In genomic region chr12:114004402-114004801, GRCh38 we compare ENCODE assay signal across 37 cellular contexts. TPM values are rescaled to one million over a fixed set of nuclear protein-coding genes. Genes with fewer than 3 reads are reported as not detected.
DNase-seq lines count a peak whose midpoint lies in the region; ATAC-seq, FAIRE-seq and TF ChIP-seq lines count a peak whose summit lies in the region.
"Had no signal": no experiment of that assay in that cellular context is flagged by ENCODE, and none has a peak within 500 bp of the region (broad histone marks: within the 10 kb centered on the region; RNA-seq: fewer than 3 reads in every experiment).

No MANE protein-coding gene starts in this region.

- H3K79me1 ChIP-seq in mesenchymal stem cell (replicated peaks; ENCODE audit: low read length, poor library complexity, severe bottlenecking) = no peaks in the 10 kb centered on the region

- H3K9ac ChIP-seq in HCT116 (ENCODE audit: low read length) (no peak overlapping the region), mesenchymal stem cell (ENCODE audit: low read length) (no peak overlapping the region)
- H3K9ac ChIP-seq: BLaER1; BLaER1 treated with 17β-estradiol and CSF1 and Interleukin-3, amounts not matched to agents 10 nM and 100 nM had no signal

- no peak overlapping the region for H4K91ac ChIP-seq in mesenchymal stem cell (ENCODE audit: low read length)

- no peak for TF ChIP-seq CTCF in HCT116 (IDR thresholded peaks at IDR 0.05 in 2 of 3, conservative IDR thresholded peaks at IDR 0.05 in 1 of 3; ENCODE audit: borderline replicate concordance in 1 of 3, insufficient read depth in 1 of 3, low read depth in 2 of 3, low read length in 2 of 3)
- TF ChIP-seq CTCF in bronchial epithelial cell (IDR thresholded peaks at IDR 0.05; ENCODE audit: insufficient read depth, low read length, severe bottlenecking) = no peak
- no peak for TF ChIP-seq CTCF in gastrocnemius medialis (IDR thresholded peaks at IDR 0.05 in 4 of 5, conservative IDR thresholded peaks at IDR 0.05 in 1 of 5)

- H3K4me1 ChIP-seq in HCT116 (ENCODE audit: control insufficient read depth in 1 of 2, insufficient read depth in 2 of 2, low read length in 2 of 2) (no peaks in the 10 kb centered on the region), mesenchymal stem cell (ENCODE audit: control insufficient read depth, insufficient read depth, low read depth, low read length) (no peaks in the 10 kb centered on the region), gastrocnemius medialis (no peaks in the 10 kb centered on the region)
- H3K4me1 ChIP-seq: A549, BE2C, Caco-2 had no signal

- H2BK12ac ChIP-seq in mesenchymal stem cell (ENCODE audit: low read length in 2 of 2) = no peak overlapping the region

- H3K4me2 ChIP-seq in HCT116 (ENCODE audit: low read length) (no peak overlapping the region), mesenchymal stem cell (ENCODE audit: low read length, poor library complexity, severe bottlenecking) (no peak overlapping the region)
- H3K4me2 ChIP-seq: A549, BLaER1 had no signal

- no peaks in the 10 kb centered on the region for H4K20me1 ChIP-seq in HCT116 (ENCODE audit: insufficient read depth)
- H4K20me1 ChIP-seq: BLaER1; BLaER1 treated with 17β-estradiol and CSF1 and Interleukin-3, amounts not matched to agents 10 nM and 100 nM had no signal

- no peak overlapping the region for H2AK5ac ChIP-seq in mesenchymal stem cell (ENCODE audit: low read length, severe bottlenecking)

- H3K9me3 Mint-ChIP-seq in stimulated activated memory B cell treated with anti-CD40 and anti-IgM and Interleukin-4, amounts not matched to agents 10 μg/mL and 1 μg/mL and 100 μg/mL, for 72 hours = no peaks in the 10 kb centered on the region
- no peaks in the 10 kb centered on the region for H3K9me3 Mint-ChIP-seq in effector memory CD8-positive, alpha-beta T cell
- H3K9me3 Mint-ChIP-seq: CD14-positive monocyte; CD4-positive, alpha-beta memory T cell; CD4-positive, alpha-beta T cell; CD8-positive, alpha-beta memory T cell; CD8-positive, alpha-beta T cell had no signal

- no peak overlapping the region for H3K18ac ChIP-seq in mesenchymal stem cell (ENCODE audit: low read depth in 1 of 2, low read length in 2 of 2)

- H3K9me2 ChIP-seq in HCT116 (ENCODE audit: insufficient read depth) = no peaks in the 10 kb centered on the region

- 74% methylated on average over 3 of the region's 3 CpGs for WGBS in mesenchymal stem cell

- no peak overlapping the region for H2AFZ ChIP-seq in HCT116 (ENCODE audit: low read depth, low read length, poor library complexity, severe bottlenecking)
- no peak overlapping the region for H2AFZ ChIP-seq in mesenchymal stem cell (ENCODE audit: low read depth, low read length)

- DNase-seq in HCT116 (ENCODE audit: low read depth, low spot score) = no peak
- no peak for DNase-seq in bronchial epithelial cell (ENCODE audit: low read depth)
- DNase-seq in posterior vena cava (ENCODE audit: low spot score) = peak; percentile 20
- DNase-seq in mesenchymal stem cell = no peak
- DNase-seq in gastrocnemius medialis = no peak
- no peak for DNase-seq in effector memory CD8-positive, alpha-beta T cell
- DNase-seq: 8988T; ACHN; AML-193; BE2C; C1 segment of cervical spinal cord; Caco-2; Calu3; CD4-positive, alpha-beta memory T cell; CD4-positive, alpha-beta T cell; CD4-positive, CD25-positive, alpha-beta regulatory T cell; CD8-positive, alpha-beta memory T cell; CD8-positive, alpha-beta T cell; COR-L47; DMS 273 treated with DMSO at 0.1 percent for 48 hours; DMS153; DMS53; DMS79; DMS79 treated with DMSO at 0.1 percent for 48 hours; DND-41; EL had no signal

- H3K4me3 ChIP-seq in HCT116 (replicated peaks in 1 of 2; ENCODE audit: low read depth in 1 of 2, low read length in 2 of 2) (no peak overlapping the region), bronchial epithelial cell (ENCODE audit: low read depth, low read length) (no peak overlapping the region), mesenchymal stem cell (ENCODE audit: insufficient read depth in 1 of 2, low read depth in 1 of 2, low read length in 2 of 2) (no peak overlapping the region), gastrocnemius medialis (no peak overlapping the region)
- H3K4me3 ChIP-seq: A549; BLaER1; BLaER1 treated with 17β-estradiol and CSF1 and Interleukin-3, amounts not matched to agents 10 nM and 100 nM had no signal

- no peaks in the 10 kb centered on the region for H3K9me3 ChIP-seq in HCT116 (ENCODE audit: control insufficient read depth in 1 of 2, insufficient read depth in 1 of 2, low read depth in 1 of 2, low read length in 2 of 2)
- no peaks in the 10 kb centered on the region for H3K9me3 ChIP-seq in mesenchymal stem cell (ENCODE audit: control insufficient read depth, low read length)
- no peaks in the 10 kb centered on the region for H3K9me3 ChIP-seq in gastrocnemius medialis
- H3K9me3 ChIP-seq: A549; BE2C; BLaER1; BLaER1 treated with 17β-estradiol and CSF1 and Interleukin-3, amounts not matched to agents 10 nM and 100 nM; Caco-2 had no signal

- RAD21 ChIA-PET in HCT116 (lab: Charles Lee; ENCODE audit: low non-redundant PET in 1 of 2, low total read pairs in 2 of 2, uncharacterized antibody in 2 of 2, unreplicated experiment in 2 of 2) = no interaction called here

- no peaks in the 10 kb centered on the region for H3K4me1 Mint-ChIP-seq in stimulated activated memory B cell treated with anti-CD40 and anti-IgM and Interleukin-4, amounts not matched to agents 10 μg/mL and 1 μg/mL and 100 μg/mL, for 72 hours
- no peaks in the 10 kb centered on the region for H3K4me1 Mint-ChIP-seq in effector memory CD8-positive, alpha-beta T cell (ENCODE audit: low read depth in 2 of 2)
- H3K4me1 Mint-ChIP-seq: B cell; CD14-positive monocyte; CD4-positive, alpha-beta memory T cell; CD8-positive, alpha-beta memory T cell had no signal

- no peak overlapping the region for H3K27ac Mint-ChIP-seq in stimulated activated memory B cell treated with anti-CD40 and anti-IgM and Interleukin-4, amounts not matched to agents 10 μg/mL and 1 μg/mL and 100 μg/mL, for 72 hours
- H3K27ac Mint-ChIP-seq in effector memory CD8-positive, alpha-beta T cell = no peak overlapping the region
- H3K27ac Mint-ChIP-seq: B cell; CD14-positive monocyte; CD4-positive, alpha-beta memory T cell; CD4-positive, alpha-beta T cell; CD4-positive, CD25-positive, alpha-beta regulatory T cell; CD8-positive, alpha-beta memory T cell; CD8-positive, alpha-beta T cell had no signal

- H3K27ac ChIP-seq in HCT116 (ENCODE audit: low read depth, low read length) (no peak overlapping the region), mesenchymal stem cell (ENCODE audit: low read length, poor library complexity, severe bottlenecking) (no peak overlapping the region), gastrocnemius medialis (no peak overlapping the region)
- H3K27ac ChIP-seq: 22Rv1; A549; BLaER1; BLaER1 treated with 17β-estradiol and CSF1 and Interleukin-3, amounts not matched to agents 10 nM and 100 nM; C4-2B had no signal

- no peak overlapping the region for H3K4ac ChIP-seq in mesenchymal stem cell (ENCODE audit: low read depth in 1 of 2, low read length in 2 of 2)

- H3K14ac ChIP-seq in mesenchymal stem cell (ENCODE audit: low read length in 2 of 2) = no peak overlapping the region

- CTCF ChIA-PET in HCT116 (lab: Charles Lee) = interaction anchor here (1.5 kb wide), 1 partner anchor 24 kb away, joined by 3 read pairs; no protein-coding TSS in a partner anchor

- H3K27me3 Mint-ChIP-seq in stimulated activated memory B cell treated with anti-CD40 and anti-IgM and Interleukin-4, amounts not matched to agents 10 μg/mL and 1 μg/mL and 100 μg/mL, for 72 hours = no peaks in the 10 kb centered on the region
- peaks cover 26 to 45% of the 10 kb centered on the region in 2 donors for H3K27me3 Mint-ChIP-seq in effector memory CD8-positive, alpha-beta T cell

- H2BK120ac ChIP-seq in mesenchymal stem cell (ENCODE audit: low read depth, low read length) = no peak overlapping the region

- no peak overlapping the region for H3K23ac ChIP-seq in mesenchymal stem cell (ENCODE audit: low read length in 2 of 2)

- H3K79me2 ChIP-seq in HCT116 (ENCODE audit: insufficient read depth, low read length) = no peaks in the 10 kb centered on the region

- ATAC-seq in HCT116 = no peak
- ATAC-seq in stimulated activated memory B cell treated with anti-CD40 and anti-IgM and Interleukin-4, amounts not matched to agents 10 μg/mL and 1 μg/mL and 100 μg/mL, for 72 hours = peak; percentile 38
- ATAC-seq in HG02885 (IDR thresholded peaks at IDR 0.05; ENCODE audit: poor library complexity, unreplicated experiment) = no peak
- ATAC-seq in gastrocnemius medialis = no peak
- ATAC-seq in effector memory CD8-positive, alpha-beta T cell (replicated peaks) = no peak
- ATAC-seq: A549; CD8-positive, alpha-beta T cell had no signal

- FAIRE-seq in bronchial epithelial cell (lab: Jason Lieb, UNC) = peak; percentile 93
- FAIRE-seq: A204.1, A549, D721Med had no signal

- H3K27me3 ChIP-seq in HCT116 (ENCODE audit: insufficient read depth, low read length) (peaks cover 79% of the 10 kb centered on the region), bronchial epithelial cell (ENCODE audit: control insufficient read depth, insufficient read depth, low read length) (no peaks in the 10 kb centered on the region), mesenchymal stem cell (ENCODE audit: control insufficient read depth in 1 of 2, insufficient read depth in 1 of 2, low read length in 2 of 2) (peaks cover 0 to 68% of the 10 kb centered on the region in 2 experiments), gastrocnemius medialis (peaks cover 0 to 16% (median 7%) of the 10 kb centered on the region in 3 donors)
- H3K27me3 ChIP-seq: BLaER1; BLaER1 treated with 17β-estradiol and CSF1 and Interleukin-3, amounts not matched to agents 10 nM and 100 nM had no signal

- H3K36me3 Mint-ChIP-seq in stimulated activated memory B cell treated with anti-CD40 and anti-IgM and Interleukin-4, amounts not matched to agents 10 μg/mL and 1 μg/mL and 100 μg/mL, for 72 hours = no peaks in the 10 kb centered on the region
- H3K36me3 Mint-ChIP-seq in effector memory CD8-positive, alpha-beta T cell (ENCODE audit: insufficient read depth) = no peaks in the 10 kb centered on the region
- H3K36me3 Mint-ChIP-seq: CD14-positive monocyte; CD4-positive, alpha-beta memory T cell; CD4-positive, CD25-positive, alpha-beta regulatory T cell; CD8-positive, alpha-beta memory T cell; CD8-positive, alpha-beta T cell had no signal

- H2BK5ac ChIP-seq in mesenchymal stem cell (ENCODE audit: low read depth, low read length, poor library complexity, severe bottlenecking) = no peak overlapping the region

- BruUV-seq in HCT116 (replicated peaks; lab: Mats Ljungman, UMichigan) = no TSS peak

- POLR2A ChIA-PET in HCT116 (lab: Charles Lee) = no interaction called here

- intact Hi-C loops in HCT116 (cut with micrococcal nuclease) (no loop called here), posterior vena cava (cut with DNase I) (no loop called here), gastrocnemius medialis (cut with DNase I; ENCODE audit: low total_unique reads) (no loop called here)

- H3K36me3 ChIP-seq in HCT116 (ENCODE audit: control insufficient read depth in 1 of 2, insufficient read depth in 2 of 2, low read length in 2 of 2) (no peaks in the 10 kb centered on the region), bronchial epithelial cell (ENCODE audit: control insufficient read depth, insufficient read depth, low read length) (no peaks in the 10 kb centered on the region), mesenchymal stem cell (ENCODE audit: control insufficient read depth in 1 of 2, insufficient read depth in 2 of 2, low read depth in 1 of 2, low read length in 2 of 2) (no peaks in the 10 kb centered on the region), gastrocnemius medialis (no peaks in the 10 kb centered on the region)
- H3K36me3 ChIP-seq: BE2C; BLaER1; BLaER1 treated with 17β-estradiol and CSF1 and Interleukin-3, amounts not matched to agents 10 nM and 100 nM had no signal

- TF ChIP-seq RAD21 in HCT116 (IDR thresholded peaks at IDR 0.05; ENCODE audit: low read depth) = no peak

- in situ Hi-C loops in gastrocnemius medialis (cut with MboI; ENCODE audit: low sequenced_read_pairs in 4 of 4) = no loop called here

- no peak overlapping the region for H2BK15ac ChIP-seq in mesenchymal stem cell (ENCODE audit: low read depth, poor library complexity, severe bottlenecking)

- H4K8ac ChIP-seq in mesenchymal stem cell (ENCODE audit: low read length) = no peak overlapping the region

- TF ChIP-seq POLR2A in HCT116 (IDR thresholded peaks at IDR 0.05; ENCODE audit: borderline replicate concordance, extremely low read depth, insufficient read depth, insufficient read length) = no peak
- TF ChIP-seq POLR2A in gastrocnemius medialis (IDR thresholded peaks at IDR 0.05) = no peak

- H3K4me3 Mint-ChIP-seq in stimulated activated memory B cell treated with anti-CD40 and anti-IgM and Interleukin-4, amounts not matched to agents 10 μg/mL and 1 μg/mL and 100 μg/mL, for 72 hours = no peak overlapping the region
- no peak overlapping the region for H3K4me3 Mint-ChIP-seq in effector memory CD8-positive, alpha-beta T cell
- H3K4me3 Mint-ChIP-seq: B cell; CD14-positive monocyte; CD4-positive, alpha-beta memory T cell; CD4-positive, alpha-beta T cell; CD4-positive, CD25-positive, alpha-beta regulatory T cell; CD8-positive, alpha-beta memory T cell; CD8-positive, alpha-beta T cell had no signal

RNA-seq across cellular contexts. Expression of gene RBM19, which starts 38.3 kb away (rescaled TPM):
- total RNA-seq in HCT116 (2021; ENCODE audit: unreplicated experiment) (30.7 TPM), bronchial epithelial cell (14.0 and 19.0 TPM in 2 replicates), posterior vena cava (10 to 100 TPM; 23.8 to 27.7 TPM), gastrocnemius medialis (10 to 100 TPM; 21.2 to 28.3 (median 26.8) TPM)
- 6.7 and 8.4 TPM in 2 replicates for polyA plus RNA-seq in HCT116 (2012)
- 18.0 TPM for polyA plus RNA-seq in mesenchymal stem cell (2013, experiment 1 of 2)
- polyA plus RNA-seq in mesenchymal stem cell (2013, experiment 2 of 2) = 17.6 TPM
